Comparison of ENCODE assay signal across 18 cellular contexts in genomic region chr9:136623849-136624183, GRCh38. TPM values are rescaled to one million over a fixed set of nuclear protein-coding genes. Genes with fewer than 3 reads are reported as not detected.
DNase-seq lines count a peak whose midpoint lies in the region; FAIRE-seq and TF ChIP-seq lines count a peak whose summit lies in the region.
"Had no signal": no experiment of that assay in that cellular context is flagged by ENCODE, and none has a peak within 500 bp of the region (broad histone marks: within the 10 kb centered on the region; RNA-seq: fewer than 3 reads in every experiment).

No MANE protein-coding gene starts in this region.

- peaks cover 89% of the 10 kb centered on the region for H3K4me1 ChIP-seq in suprapubic skin

- peak; percentile 21 for DNase-seq in SKM-1 treated with dmso at 0.1 percent for 144 hours (lab: John Stamatoyannopoulos, UW; ENCODE audit: unreplicated experiment)
- DNase-seq in SKM-1 (lab: John Stamatoyannopoulos, UW; ENCODE audit: unreplicated experiment): no peak
- DNase-seq in NCI-H128 (lab: John Stamatoyannopoulos, UW; ENCODE audit: unreplicated experiment): peak; percentile 45
- peak; percentile 93 for DNase-seq in bronchial epithelial cell (ENCODE audit: low read depth)
- DNase-seq in suprapubic skin (ENCODE audit: low spot score in 2 of 2): no peak
- no peak for DNase-seq in mesenteric fat pad (ENCODE audit: low spot score)
- no peak for DNase-seq in OCI-M1 (lab: John Stamatoyannopoulos, UW)
- DNase-seq in activated CD4-positive, alpha-beta T cell treated with anti-CD3 and anti-CD28 coated beads, Interleukin-2, amount 50 U/mL, for 1 hour: no peak
- DNase-seq: activated T-cell treated with anti-CD3 and anti-CD28 coated beads for 4 hours; body of pancreas; GM23248; hypothalamus; naive thymus-derived CD4-positive, alpha-beta T cell; NCI-H1436; stimulated activated CD4-positive, alpha-beta T cell treated with anti-CD3 and anti-CD28 coated beads, Interleukin-2, amount 100 ng/mL, for 24 hours had no signal

- H3K4me3 ChIP-seq in bronchial epithelial cell (ENCODE audit: low read depth, low read length) (no peak overlapping the region), suprapubic skin (no peak overlapping the region)
- H3K4me3 ChIP-seq: body of pancreas, GM23248, thoracic aorta had no signal

- H3K36me3 ChIP-seq in bronchial epithelial cell (ENCODE audit: control insufficient read depth, insufficient read depth, low read length) (no peaks in the 10 kb centered on the region), suprapubic skin (no peaks in the 10 kb centered on the region)
- H3K36me3 ChIP-seq: thoracic aorta had no signal

- H3K27me3 ChIP-seq in bronchial epithelial cell (ENCODE audit: control insufficient read depth, insufficient read depth, low read length): no peaks in the 10 kb centered on the region
- no peaks in the 10 kb centered on the region for H3K27me3 ChIP-seq in suprapubic skin
- H3K27me3 ChIP-seq: body of pancreas had no signal

- H3K9me3 ChIP-seq in suprapubic skin: no peaks in the 10 kb centered on the region
- H3K9me3 ChIP-seq: body of pancreas, Caco-2, thoracic aorta had no signal

- TF ChIP-seq EP300 in suprapubic skin (IDR thresholded peaks at IDR 0.05): no peak

- no peak for FAIRE-seq in bronchial epithelial cell (lab: Jason Lieb, UNC)
- FAIRE-seq: RCC 7860 had no signal

- 84% methylated on average over 7 of the region's 13 CpGs for WGBS in suprapubic skin

- peak overlapping the region; percentile 86 for H3K27ac ChIP-seq in suprapubic skin
- H3K27ac ChIP-seq: GM23248, thoracic aorta had no signal

- no peak for TF ChIP-seq POLR2A in suprapubic skin (IDR thresholded peaks at IDR 0.05)

- no peak for TF ChIP-seq CTCF in bronchial epithelial cell (IDR thresholded peaks at IDR 0.05; ENCODE audit: insufficient read depth, low read length, severe bottlenecking)
- TF ChIP-seq CTCF in suprapubic skin (IDR thresholded peaks at IDR 0.05): no peak

RNA-seq across cellular contexts. Expression of gene EGFL7, which starts 38.9 kb away (rescaled TPM):
- total RNA-seq in bronchial epithelial cell: 11.8 and 18.1 TPM in 2 replicates
- 10 to 100 TPM; 12.2 to 49.6 (median 28.6) TPM for total RNA-seq in suprapubic skin
- total RNA-seq in mesenteric fat pad: 155 TPM

Comparison
In these comparisons a context has a peak if more than half of its experiments do, and no peak if none do; other contexts are left out.
1. DNase-seq: peak in SKM-1 treated with dmso at 0.1 percent for 144 hours (single experiment), NCI-H128 (single experiment) and bronchial epithelial cell (single experiment); none in SKM-1 (single experiment), suprapubic skin (0 of 2), mesenteric fat pad (single experiment), OCI-M1 (single experiment) and activated CD4-positive, alpha-beta T cell treated with anti-CD3 and anti-CD28 coated beads, Interleukin-2, amount 50 U/mL, for 1 hour (single experiment).